Comparison of ENCODE assay signal across 8 cellular contexts in the genomic region with DNA sequence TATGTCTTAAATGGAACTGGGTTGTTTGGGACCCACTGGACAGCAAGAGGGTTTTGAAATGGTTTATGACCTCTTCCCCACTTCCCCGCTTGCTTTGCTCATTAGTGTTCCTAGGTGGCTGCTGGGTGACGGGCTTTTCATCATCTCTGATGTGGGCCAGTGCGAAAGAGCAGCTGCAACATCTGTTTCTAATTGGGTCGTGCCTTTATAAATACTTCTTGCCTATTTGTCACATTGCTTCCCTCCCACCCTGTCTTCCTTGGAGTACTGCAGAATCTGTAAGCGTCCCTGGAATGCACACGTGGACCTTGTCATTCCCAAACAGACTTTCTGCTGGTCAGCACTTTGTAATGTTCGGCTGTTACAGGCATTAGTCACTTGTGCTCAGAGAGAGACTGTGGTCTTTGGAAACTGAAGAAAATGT. TPM values are rescaled to one million over a fixed set of nuclear protein-coding genes. Genes with fewer than 3 reads are reported as not detected.
A peak's percentile ranks its signal among the peaks of the same experiment; 100 is the strongest.
DNase-seq lines count a peak whose midpoint lies in the region; ATAC-seq, FAIRE-seq and TF ChIP-seq lines count a peak whose summit lies in the region.

No MANE protein-coding gene starts in this region.

- no peak overlapping the region for H3K27ac Mint-ChIP-seq in activated T-helper 1 cell treated with anti-CD3 and anti-CD28 coated beads, Interleukin-12 subunit alpha, Interleukin-12 subunit beta, Interleukin-2, Interleukin-4 antibody, amounts not matched to agents 30 ng/mL and 10 ng/mL and 1 ng/mL, durations not matched to agents 14 hours and 24 hours and 36 hours

- H3K27me3 Mint-ChIP-seq in activated T-helper 1 cell treated with anti-CD3 and anti-CD28 coated beads, Interleukin-12 subunit alpha, Interleukin-12 subunit beta, Interleukin-2, Interleukin-4 antibody, amounts not matched to agents 30 ng/mL and 10 ng/mL and 1 ng/mL, durations not matched to agents 14 hours and 24 hours and 36 hours (ENCODE audit: insufficient read depth), result peaks cover 17% of the 10 kb centered on the region

- H3K36me3 ChIP-seq in SJCRH30, result peaks cover 3% of the 10 kb centered on the region; the same call in 1 of the 2 replicates
- no peaks in the 10 kb centered on the region for H3K36me3 ChIP-seq in pancreas

- peak; percentile 98 for DNase-seq in AG09319 (ENCODE audit: extremely low read depth, low read depth)
- DNase-seq in SJCRH30, result peak; percentile 77 to 82
- DNase-seq in foreskin fibroblast, result peak; percentile 99 to 100
- DNase-seq in pancreas, result peak in 2 of 6 donors; percentile 15 to 22
- no peak for DNase-seq in COLO668 (lab: John Stamatoyannopoulos, UW; ENCODE audit: unreplicated experiment)
- no peak for DNase-seq in NCI-H187 treated with DMSO at 0.1 percent for 48 hours (lab: John Stamatoyannopoulos, UW)
- DNase-seq in activated T-helper 1 cell treated with anti-CD3 and anti-CD28 coated beads, Interleukin-12 subunit alpha, Interleukin-12 subunit beta, Interleukin-2, Interleukin-4 antibody, amounts not matched to agents 30 ng/mL and 10 ng/mL and 1 ng/mL, durations not matched to agents 14 hours and 24 hours and 36 hours (ENCODE audit: low spot score), result no peak

- H3K9me3 ChIP-seq in SJCRH30 (replicated peaks) (no peaks in the 10 kb centered on the region), pancreas (no peaks in the 10 kb centered on the region)

- TF ChIP-seq CTCF in AG09319 (IDR thresholded peaks at IDR 0.05; ENCODE audit: low read depth, low read length) (no peak), foreskin fibroblast (IDR thresholded peaks at IDR 0.05; ENCODE audit: low read depth, low read length) (no peak), pancreas (IDR thresholded peaks at IDR 0.05) (no peak)

- H3K27ac ChIP-seq in SJCRH30 (peak overlapping the region; percentile 56), pancreas (no peak overlapping the region)

- H3K4me1 ChIP-seq in SJCRH30, result peaks cover 80% of the 10 kb centered on the region
- peaks cover 0 to 23% (median 6%) of the 10 kb centered on the region in 3 donors for H3K4me1 ChIP-seq in pancreas

- intact Hi-C loops in pancreas (cut with DNase I), result no loop called here
- intact Hi-C loops in activated T-helper 1 cell treated with anti-CD3 and anti-CD28 coated beads, Interleukin-12 subunit alpha, Interleukin-12 subunit beta, Interleukin-2, Interleukin-4 antibody, amounts not matched to agents 30 ng/mL and 10 ng/mL and 1 ng/mL, durations not matched to agents 14 hours and 24 hours and 36 hours (cut with micrococcal nuclease), result loop anchor here (1.0 to 2.0 kb wide), 2 partner anchors 14 to 24 kb away; no protein-coding TSS in a partner anchor

- ATAC-seq in pancreas (peak in 3 of 4 donors; percentile 56 to 75 (median 72)), HG03460 (IDR thresholded peaks at IDR 0.05; ENCODE audit: unreplicated experiment) (no peak)

- peaks cover 2% of the 10 kb centered on the region for H3K9me3 Mint-ChIP-seq in activated T-helper 1 cell treated with anti-CD3 and anti-CD28 coated beads, Interleukin-12 subunit alpha, Interleukin-12 subunit beta, Interleukin-2, Interleukin-4 antibody, amounts not matched to agents 30 ng/mL and 10 ng/mL and 1 ng/mL, durations not matched to agents 14 hours and 24 hours and 36 hours

- WGBS in pancreas, 2 donors, result 70 to 76% methylated on average over 7 of the region's 7 CpGs

- no peaks in the 10 kb centered on the region for H3K27me3 ChIP-seq in SJCRH30
- no peaks in the 10 kb centered on the region for H3K27me3 ChIP-seq in pancreas

- FAIRE-seq in pancreas (lab: Jason Lieb, UNC), result no peak

- peaks cover 4% of the 10 kb centered on the region for H3K36me3 Mint-ChIP-seq in activated T-helper 1 cell treated with anti-CD3 and anti-CD28 coated beads, Interleukin-12 subunit alpha, Interleukin-12 subunit beta, Interleukin-2, Interleukin-4 antibody, amounts not matched to agents 30 ng/mL and 10 ng/mL and 1 ng/mL, durations not matched to agents 14 hours and 24 hours and 36 hours (ENCODE audit: low read depth)

- H3K4me3 ChIP-seq in SJCRH30, result no peak overlapping the region
- H3K4me3 ChIP-seq in foreskin fibroblast (ENCODE audit: low read depth in 1 of 2, low read length in 2 of 2), result peak overlapping the region in 1 of 2 donors; percentile 3
- no peak overlapping the region for H3K4me3 ChIP-seq in pancreas

- H3K4me1 Mint-ChIP-seq in activated T-helper 1 cell treated with anti-CD3 and anti-CD28 coated beads, Interleukin-12 subunit alpha, Interleukin-12 subunit beta, Interleukin-2, Interleukin-4 antibody, amounts not matched to agents 30 ng/mL and 10 ng/mL and 1 ng/mL, durations not matched to agents 14 hours and 24 hours and 36 hours (ENCODE audit: low read depth), result peaks cover 65% of the 10 kb centered on the region

- H3K4me3 Mint-ChIP-seq in activated T-helper 1 cell treated with anti-CD3 and anti-CD28 coated beads, Interleukin-12 subunit alpha, Interleukin-12 subunit beta, Interleukin-2, Interleukin-4 antibody, amounts not matched to agents 30 ng/mL and 10 ng/mL and 1 ng/mL, durations not matched to agents 14 hours and 24 hours and 36 hours, result no peak overlapping the region

RNA-seq across cellular contexts. Expression of a gene that starts 35.2 kb away (rescaled TPM):
- total RNA-seq in SJCRH30 (2014; rRNA removed; shearing (Covaris generic)), result 281 and 294 TPM in 2 replicates
- total RNA-seq in pancreas, result 10 to 100 TPM; 18.6 to 48.9 (median 28.9) TPM
- 10 to 100 TPM; 11.6 to 13.6 TPM for polyA plus RNA-seq in pancreas
- 22.4 and 23.6 TPM in 2 replicates for total RNA-seq in activated T-helper 1 cell treated with anti-CD3 and anti-CD28 coated beads, Interleukin-12 subunit alpha, Interleukin-12 subunit beta, Interleukin-2, Interleukin-4 antibody, amounts not matched to agents 30 ng/mL and 10 ng/mL and 1 ng/mL, durations not matched to agents 14 hours and 24 hours and 36 hours

Comparison
In these comparisons a context has a peak if more than half of its experiments do, and no peak if none do; other contexts are left out.
1. DNase-seq: peak in AG09319 (single experiment), SJCRH30 (2 of 2) and foreskin fibroblast (2 of 2); none in COLO668 (single experiment), NCI-H187 treated with DMSO at 0.1 percent for 48 hours (single experiment) and activated T-helper 1 cell treated with anti-CD3 and anti-CD28 coated beads, Interleukin-12 subunit alpha, Interleukin-12 subunit beta, Interleukin-2, Interleukin-4 antibody, amounts not matched to agents 30 ng/mL and 10 ng/mL and 1 ng/mL, durations not matched to agents 14 hours and 24 hours and 36 hours (single experiment).